ENCODE assay signal across 8 cellular contexts in genomic region chr2:71068218-71069035, GRCh38. TPM values are rescaled to one million over a fixed set of nuclear protein-coding genes. Genes with fewer than 3 reads are reported as not detected.
A peak's percentile ranks its signal among the peaks of the same experiment; 100 is the strongest.
DNase-seq lines count a peak whose midpoint lies in the region; ATAC-seq, FAIRE-seq and TF ChIP-seq lines count a peak whose summit lies in the region.

NAGK (plus strand) TSS chr2:71068648; CDS start chr2:71068684, 36 bp downstream.

- H3K36me3 ChIP-seq in OCI-LY1 (ENCODE audit: insufficient read depth, low read length): peaks cover 7% of the 10 kb centered on the region; the same call in 1 of the 2 replicates

- H3K27me3 Mint-ChIP-seq in mesothelial cell of epicardium (ENCODE audit: low read depth): no peaks in the 10 kb centered on the region

- no peak within 1 kb of the TSS for H2AFZ ChIP-seq in OCI-LY1 (ENCODE audit: low read length)

- peak within 1 kb of the TSS; percentile 89 for H3K27ac ChIP-seq in OCI-LY1 (ENCODE audit: low read depth, low read length, poor library complexity, severe bottlenecking)

- H3K9ac ChIP-seq in OCI-LY1 (ENCODE audit: low read length): peak within 1 kb of the TSS; percentile 95

- H3K4me1 ChIP-seq in OCI-LY1 (ENCODE audit: insufficient read depth, low read length, severe bottlenecking): peaks cover 82% of the 10 kb centered on the region

- peak; percentile 53 for ATAC-seq in GM21526 (IDR thresholded peaks at IDR 0.05; ENCODE audit: low FRiP score, unreplicated experiment)

- H3K4me1 Mint-ChIP-seq in mesothelial cell of epicardium: peaks cover 48% of the 10 kb centered on the region

- H3K36me3 Mint-ChIP-seq in mesothelial cell of epicardium: peaks cover 2% of the 10 kb centered on the region

- H3K4me3 Mint-ChIP-seq in mesothelial cell of epicardium: peak within 1 kb of the TSS; percentile 97

- no peak for FAIRE-seq in D721Med (lab: Jason Lieb, UNC)

- no peaks in the 10 kb centered on the region for H3K9me3 Mint-ChIP-seq in mesothelial cell of epicardium

- TF ChIP-seq CTCF in D721Med (IDR thresholded peaks at IDR 0.05; ENCODE audit: insufficient read depth, missing control alignments) (no peak), OCI-LY1 (IDR thresholded peaks at IDR 0.05; ENCODE audit: low read length) (peak; percentile 26; the same call in 1 of the 2 replicates), mesothelial cell of epicardium (IDR thresholded peaks at IDR 0.05; ENCODE audit: unreplicated experiment) (no peak)

- peak within 1 kb of the TSS; percentile 73 for H3K4me3 ChIP-seq in OCI-LY1 (ENCODE audit: low read depth, low read length, poor library complexity, severe bottlenecking)

- in situ Hi-C loops in endometrial microvascular endothelial cells (cut with HindIII; ENCODE audit: inconsistent ontology term, low pct_unique_long_range_greater_than_20kb, low sequenced_read_pairs): no loop called here

- peak within 1 kb of the TSS; percentile 89 for H3K4me2 ChIP-seq in OCI-LY1 (ENCODE audit: low read length)

- no peaks in the 10 kb centered on the region for H3K9me3 ChIP-seq in OCI-LY1 (ENCODE audit: low read length)

- peak within 1 kb of the TSS; percentile 99 for H3K27ac Mint-ChIP-seq in mesothelial cell of epicardium

- DNase-seq in D721Med (ENCODE audit: insufficient read length, low spot score): peak; percentile 98
- peak; percentile 98 for DNase-seq in HuH-7 (ENCODE audit: low spot score)
- DNase-seq in activated CD8-positive, alpha-beta memory T cell treated with anti-CD3 and anti-CD28 coated beads, Interleukin-2, amount 50 U/mL, for 4 hours: peak; percentile 96
- DNase-seq in mesothelial cell of epicardium (ENCODE audit: low spot score in 2 of 2, unreplicated experiment in 2 of 2): peak; percentile 89 to 97
- peak; percentile 93 to 96 for DNase-seq in stimulated activated CD8-positive, alpha-beta memory T cell treated with anti-CD3 and anti-CD28 coated beads, Interleukin-15, amount 100 ng/mL, for 4 hours (ENCODE audit: low read depth in 2 of 2)

- H3K9me2 ChIP-seq in OCI-LY1 (ENCODE audit: low read depth, low read length): no peaks in the 10 kb centered on the region

- no peaks in the 10 kb centered on the region for H3K27me3 ChIP-seq in OCI-LY1 (ENCODE audit: insufficient read depth, low read length)

- no peaks in the 10 kb centered on the region for H3K79me2 ChIP-seq in OCI-LY1 (ENCODE audit: insufficient read depth, low read length)

- H3F3A ChIP-seq in OCI-LY1 (ENCODE audit: insufficient read depth, low read length): peaks cover 12% of the 10 kb centered on the region; the same call in 1 of the 2 replicates

- no peaks in the 10 kb centered on the region for H4K20me1 ChIP-seq in OCI-LY1 (ENCODE audit: insufficient read depth, low read length)

RNA-seq across cellular contexts. Expression of gene NAGK, which starts in this region (rescaled TPM):
- 105 TPM for total RNA-seq in endometrial microvascular endothelial cells (ENCODE audit: inconsistent ontology term)
- total RNA-seq in mesothelial cell of epicardium: 90.5 to 98.4 TPM (median 96.2 TPM) in 3 replicates

Comparison
In these comparisons a context has a peak if more than half of its experiments do, and no peak if none do; other contexts are left out.
1. Peak in every context shown above with its lines: DNase-seq, ATAC-seq, H3K4me3 ChIP-seq and H3K27ac ChIP-seq.